Comparison of ENCODE assay signal across 1 cellular context in genomic region chr20:3077618-3078134, GRCh38.
TF ChIP-seq lines count a peak whose summit lies in the region.

No MANE protein-coding gene starts in this region.

TF ChIP-seq in GM23338, 12 proteins besides CTCF, POLR2A, EP300 and RAD21 (continued from another document):
- TF ChIP-seq ZNF462 (CRISPR knock-in tag; IDR thresholded peaks at IDR 0.05): no peak
- no peak for TF ChIP-seq POLR2AphosphoS5 (IDR thresholded peaks at IDR 0.05; ENCODE audit: low read depth)
- TF ChIP-seq EZH2 (IDR thresholded peaks at IDR 0.05; ENCODE audit: low read depth, unreplicated experiment): no peak
